21 cellular contexts compared by ENCODE assay signal in genomic region chr15:27677951-27678350, GRCh38.
"Had no signal": no experiment of that assay in that cellular context is flagged by ENCODE, and none has a peak within 500 bp of the region (broad histone marks: within the 10 kb centered on the region; RNA-seq: fewer than 3 reads in every experiment).

No MANE protein-coding gene starts in this region.

- H3K27ac ChIP-seq: coronary artery, dorsolateral prefrontal cortex, epithelial cell of prostate, esophagus squamous epithelium, gastrocnemius medialis, heart right ventricle, left lung, lower lobe of right lung had no signal

- DNase-seq: dermis blood vessel endothelial cell; dorsolateral prefrontal cortex; effector CD4-positive, alpha-beta T cell; effector memory CD4-positive, alpha-beta T cell; erythroblast; esophagus squamous epithelium; foreskin fibroblast; foreskin melanocyte; gastrocnemius medialis; glutamatergic neuron; heart right ventricle; hippocampal formation; left cardiac atrium; left lung; left ventricle myocardium superior; lower lobe of right lung; mesenchymal stem cell; mucosa of descending colon had no signal

- H3K4me3 ChIP-seq: coronary artery, dorsolateral prefrontal cortex, esophagus squamous epithelium, gastrocnemius medialis, heart right ventricle, left lung, lower lobe of right lung, mucosa of descending colon had no signal

- H3K36me3 Mint-ChIP-seq: mesothelial cell of epicardium had no signal

- H3K36me3 ChIP-seq: esophagus squamous epithelium, gastrocnemius medialis, heart right ventricle, left lung, lower lobe of right lung had no signal

- H3K27ac Mint-ChIP-seq: mesothelial cell of epicardium had no signal

- H3K27me3 ChIP-seq: dorsolateral prefrontal cortex, esophagus squamous epithelium, gastrocnemius medialis, left lung had no signal

- H3K9me3 ChIP-seq: esophagus squamous epithelium, gastrocnemius medialis, heart right ventricle, left lung, lower lobe of right lung had no signal

- H3K4me1 ChIP-seq: esophagus squamous epithelium, gastrocnemius medialis, heart right ventricle, left lung, lower lobe of right lung had no signal

- H3K4me3 Mint-ChIP-seq: mesothelial cell of epicardium had no signal

- H3K9me3 Mint-ChIP-seq: mesothelial cell of epicardium had no signal
